Comparison of ENCODE assay signal across 1 cellular context in genomic region chr16:2473425-2473926, GRCh38.
TF ChIP-seq lines count a peak whose summit lies in the region.

No MANE protein-coding gene starts in this region.

TF ChIP-seq in HEK293, 187 proteins besides CTCF, POLR2A, EP300 and RAD21 (continued from another document):
- TF ChIP-seq ZNF692 (tag by site-specific recombination; IDR thresholded peaks at IDR 0.05) (no peak), ZNF366 (tag by site-specific recombination; conservative IDR thresholded peaks at IDR 0.05) (peak; percentile 70), ZNF660 (tag by site-specific recombination; IDR thresholded peaks at IDR 0.05) (no peak), ZNF670 (tag by site-specific recombination; IDR thresholded peaks at IDR 0.05; ENCODE audit: low read depth) (no peak), PRDM1 (tag by site-specific recombination; IDR thresholded peaks at IDR 0.05) (no peak), ZXDB (tag by site-specific recombination; IDR thresholded peaks at IDR 0.05) (peak; percentile 59), ZFP41 (tag by site-specific recombination; IDR thresholded peaks at IDR 0.05; ENCODE audit: borderline replicate concordance) (no peak), ZNF416 (tag by site-specific recombination; IDR thresholded peaks at IDR 0.05) (no peak), ZNF514 (tag by site-specific recombination; IDR thresholded peaks at IDR 0.05) (no peak), ZNF341 (tag by site-specific recombination; IDR thresholded peaks at IDR 0.05; ENCODE audit: low read depth) (no peak), ZNF571 (tag by site-specific recombination; IDR thresholded peaks at IDR 0.05) (no peak), ZNF768 (tag by site-specific recombination; IDR thresholded peaks at IDR 0.05) (no peak)
- TF ChIP-seq, protein P1, sequence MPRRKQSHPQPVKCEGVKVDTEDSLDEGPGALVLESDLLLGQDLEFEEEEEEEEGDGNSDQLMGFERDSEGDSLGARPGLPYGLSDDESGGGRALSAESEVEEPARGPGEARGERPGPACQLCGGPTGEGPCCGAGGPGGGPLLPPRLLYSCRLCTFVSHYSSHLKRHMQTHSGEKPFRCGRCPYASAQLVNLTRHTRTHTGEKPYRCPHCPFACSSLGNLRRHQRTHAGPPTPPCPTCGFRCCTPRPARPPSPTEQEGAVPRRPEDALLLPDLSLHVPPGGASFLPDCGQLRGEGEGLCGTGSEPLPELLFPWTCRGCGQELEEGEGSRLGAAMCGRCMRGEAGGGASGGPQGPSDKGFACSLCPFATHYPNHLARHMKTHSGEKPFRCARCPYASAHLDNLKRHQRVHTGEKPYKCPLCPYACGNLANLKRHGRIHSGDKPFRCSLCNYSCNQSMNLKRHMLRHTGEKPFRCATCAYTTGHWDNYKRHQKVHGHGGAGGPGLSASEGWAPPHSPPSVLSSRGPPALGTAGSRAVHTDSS (tag by site-specific recombination; IDR thresholded peaks at IDR 0.05), result no peak
- TF ChIP-seq, protein P2, sequence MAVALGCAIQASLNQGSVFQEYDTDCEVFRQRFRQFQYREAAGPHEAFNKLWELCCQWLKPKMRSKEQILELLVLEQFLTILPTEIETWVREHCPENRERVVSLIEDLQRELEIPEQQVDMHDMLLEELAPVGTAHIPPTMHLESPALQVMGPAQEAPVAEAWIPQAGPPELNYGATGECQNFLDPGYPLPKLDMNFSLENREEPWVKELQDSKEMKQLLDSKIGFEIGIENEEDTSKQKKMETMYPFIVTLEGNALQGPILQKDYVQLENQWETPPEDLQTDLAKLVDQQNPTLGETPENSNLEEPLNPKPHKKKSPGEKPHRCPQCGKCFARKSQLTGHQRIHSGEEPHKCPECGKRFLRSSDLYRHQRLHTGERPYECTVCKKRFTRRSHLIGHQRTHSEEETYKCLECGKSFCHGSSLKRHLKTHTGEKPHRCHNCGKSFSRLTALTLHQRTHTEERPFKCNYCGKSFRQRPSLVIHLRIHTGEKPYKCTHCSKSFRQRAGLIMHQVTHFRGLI (tag by site-specific recombination; IDR thresholded peaks at IDR 0.05), result no peak
